8 cellular contexts compared by ENCODE assay signal in genomic region chr19:42325308-42325895, GRCh38. TPM values are rescaled to one million over a fixed set of nuclear protein-coding genes. Genes with fewer than 3 reads are reported as not detected.
A peak's percentile ranks its signal among the peaks of the same experiment; 100 is the strongest.
DNase-seq lines count a peak whose midpoint lies in the region; ATAC-seq and TF ChIP-seq lines count a peak whose summit lies in the region.

A gene with protein sequence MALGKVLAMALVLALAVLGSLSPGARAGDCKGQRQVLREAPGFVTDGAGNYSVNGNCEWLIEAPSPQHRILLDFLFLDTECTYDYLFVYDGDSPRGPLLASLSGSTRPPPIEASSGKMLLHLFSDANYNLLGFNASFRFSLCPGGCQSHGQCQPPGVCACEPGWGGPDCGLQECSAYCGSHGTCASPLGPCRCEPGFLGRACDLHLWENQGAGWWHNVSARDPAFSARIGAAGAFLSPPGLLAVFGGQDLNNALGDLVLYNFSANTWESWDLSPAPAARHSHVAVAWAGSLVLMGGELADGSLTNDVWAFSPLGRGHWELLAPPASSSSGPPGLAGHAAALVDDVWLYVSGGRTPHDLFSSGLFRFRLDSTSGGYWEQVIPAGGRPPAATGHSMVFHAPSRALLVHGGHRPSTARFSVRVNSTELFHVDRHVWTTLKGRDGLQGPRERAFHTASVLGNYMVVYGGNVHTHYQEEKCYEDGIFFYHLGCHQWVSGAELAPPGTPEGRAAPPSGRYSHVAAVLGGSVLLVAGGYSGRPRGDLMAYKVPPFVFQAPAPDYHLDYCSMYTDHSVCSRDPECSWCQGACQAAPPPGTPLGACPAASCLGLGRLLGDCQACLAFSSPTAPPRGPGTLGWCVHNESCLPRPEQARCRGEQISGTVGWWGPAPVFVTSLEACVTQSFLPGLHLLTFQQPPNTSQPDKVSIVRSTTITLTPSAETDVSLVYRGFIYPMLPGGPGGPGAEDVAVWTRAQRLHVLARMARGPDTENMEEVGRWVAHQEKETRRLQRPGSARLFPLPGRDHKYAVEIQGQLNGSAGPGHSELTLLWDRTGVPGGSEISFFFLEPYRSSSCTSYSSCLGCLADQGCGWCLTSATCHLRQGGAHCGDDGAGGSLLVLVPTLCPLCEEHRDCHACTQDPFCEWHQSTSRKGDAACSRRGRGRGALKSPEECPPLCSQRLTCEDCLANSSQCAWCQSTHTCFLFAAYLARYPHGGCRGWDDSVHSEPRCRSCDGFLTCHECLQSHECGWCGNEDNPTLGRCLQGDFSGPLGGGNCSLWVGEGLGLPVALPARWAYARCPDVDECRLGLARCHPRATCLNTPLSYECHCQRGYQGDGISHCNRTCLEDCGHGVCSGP (N-terminal part only) (plus strand): TSS chr19:42325635. CDS start chr19:42326244, 609 bp downstream.

- H3K9ac ChIP-seq in rectal smooth muscle tissue (ENCODE audit: low read length) = peak within 1 kb of the TSS; percentile 71

- WGBS in aorta, 2 donors = 1% methylated on average over 44 to 45 of the region's 45 CpGs

- peak; percentile 95 for TF ChIP-seq CTCF in astrocyte of the cerebellum (IDR thresholded peaks at IDR 0.05; ENCODE audit: low read depth, low read length, missing control alignments)

- H3K27me3 ChIP-seq in rectal smooth muscle tissue (ENCODE audit: control insufficient read depth, insufficient read depth, low read length) = peaks cover 10% of the 10 kb centered on the region
- H3K27me3 ChIP-seq in aorta (ENCODE audit: control insufficient read depth in 1 of 2, insufficient read depth in 2 of 2, low read length in 1 of 2) = no peaks in the 10 kb centered on the region

- H3K36me3 ChIP-seq in rectal smooth muscle tissue (ENCODE audit: control insufficient read depth, insufficient read depth, low read length) (no peaks in the 10 kb centered on the region), aorta (ENCODE audit: control insufficient read depth in 1 of 2, insufficient read depth in 2 of 2, low read length in 1 of 2) (no peaks in the 10 kb centered on the region)

- peak; percentile 92 for ATAC-seq in GM18499 (IDR thresholded peaks at IDR 0.05; ENCODE audit: insufficient read depth, unreplicated experiment)
- peak; percentile 93 for ATAC-seq in HG02943 (IDR thresholded peaks at IDR 0.05; ENCODE audit: low read depth, unreplicated experiment)
- peak; percentile 98 for ATAC-seq in aorta (ENCODE audit: low FRiP score)

- in situ Hi-C loops in astrocyte of the cerebellum (cut with HindIII; ENCODE audit: low sequenced_read_pairs) = no loop called here

- H3K4me3 ChIP-seq in astrocyte of the cerebellum (ENCODE audit: low read depth, low read length) (peak within 1 kb of the TSS; percentile 90), rectal smooth muscle tissue (ENCODE audit: low read length) (peak within 1 kb of the TSS; percentile 95), aorta (ENCODE audit: low read length in 2 of 2) (peak within 1 kb of the TSS; percentile 67 to 69)

- H3K27ac ChIP-seq in rectal smooth muscle tissue (ENCODE audit: low read depth, low read length) (peak within 1 kb of the TSS; percentile 79), aorta (ENCODE audit: low read depth in 1 of 2, low read length in 2 of 2) (no peak within 1 kb of the TSS)

- no peaks in the 10 kb centered on the region for H3K9me3 ChIP-seq in aorta (ENCODE audit: control insufficient read depth, low read length)

- DNase-seq in NCI-H187 treated with DMSO at 0.1 percent for 48 hours (lab: John Stamatoyannopoulos, UW) (peak; percentile 98), T-helper 22 cell (ENCODE audit: low read depth) (peak; percentile 94), astrocyte of the cerebellum (ENCODE audit: low read depth) (peak; percentile 98), hepatic stellate cell (ENCODE audit: low spot score) (peak; percentile 99), aorta (peak; percentile 99)

- peaks cover 9% of the 10 kb centered on the region for H3K4me1 ChIP-seq in rectal smooth muscle tissue (ENCODE audit: control insufficient read depth, insufficient read depth, low read length)
- no peaks in the 10 kb centered on the region for H3K4me1 ChIP-seq in aorta (ENCODE audit: control insufficient read depth in 1 of 2, insufficient read depth in 2 of 2, low read length in 2 of 2)

- intact Hi-C loops in aorta (cut with DNase I) = loop anchor here (5.0 kb wide), 2 partner anchors 72 to 193 kb away; partner anchors contain the start of gene POU2F2 (in 2 of the 2)

RNA-seq across cellular contexts. Expression of the gene that starts here (rescaled TPM):
- 10 to 100 TPM; 17.5 to 26.4 TPM for total RNA-seq in aorta
- 1 to 10 TPM; 5.9 to 7.2 TPM for polyA plus RNA-seq in aorta
